ENCODE assay signal across 22 cellular contexts in the genomic region with DNA sequence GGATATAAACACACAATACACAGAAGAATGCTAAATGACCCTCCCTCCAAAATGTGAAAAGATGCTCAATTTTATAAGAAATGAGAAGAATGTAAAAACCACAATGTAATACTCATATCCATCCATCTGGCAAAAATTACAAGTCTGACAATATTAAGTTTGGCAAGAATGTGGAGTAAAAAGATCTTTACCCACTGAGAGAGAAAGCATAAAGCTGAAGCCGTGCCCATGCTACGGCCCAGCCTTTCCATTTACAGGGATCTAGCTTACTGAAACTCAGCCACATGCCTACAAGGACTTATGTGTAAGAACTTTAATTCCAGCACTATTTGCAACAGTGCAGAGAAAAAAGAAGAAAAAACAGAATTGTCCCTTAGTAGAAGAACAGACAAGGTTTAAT. TPM values are rescaled to one million over a fixed set of nuclear protein-coding genes. Genes with fewer than 3 reads are reported as not detected.
"Had no signal": no experiment of that assay in that cellular context is flagged by ENCODE, and none has a peak within 500 bp of the region (broad histone marks: within the 10 kb centered on the region; RNA-seq: fewer than 3 reads in every experiment).

No MANE protein-coding gene starts in this region.

- H3K4me3 Mint-ChIP-seq: activated B cell treated with CpG ODN at 0.5 μM for 24 hours; activated CD8-positive, alpha-beta T cell treated with anti-CD3 and anti-CD28 coated beads, Interleukin-2, amount 10 ng/mL, durations not matched to agents 7 days and 5 days; activated T-helper 1 cell treated with anti-CD3 and anti-CD28 coated beads, Interleukin-12 subunit alpha, Interleukin-12 subunit beta, Interleukin-2, Interleukin-4 antibody, amounts not matched to agents 30 ng/mL and 10 ng/mL and 1 ng/mL, durations not matched to agents 14 hours and 24 hours and 36 hours; dendritic cell treated with granulocyte-macrophage colony-stimulating factor and Interleukin-4, amounts not matched to agents 40 ng/mL and 50 ng/mL, for 4 days; naive thymus-derived CD4-positive, alpha-beta T cell; neural progenitor cell; stimulated activated naive B cell treated with anti-CD40 and anti-IgM and Interleukin-4, amounts not matched to agents 10 μg/mL and 1 μg/mL and 100 μg/mL, for 72 hours; T-helper 1 cell treated with Interleukin-12 subunit alpha and Interleukin-12 subunit beta and Interleukin-4 antibody, amounts not matched to agents 30 μg/mL and 1 μg/mL, for 36 hours had no signal

- H3K9me3 Mint-ChIP-seq: activated B cell treated with CpG ODN at 0.5 μM for 24 hours; activated naive CD4-positive, alpha-beta T cell treated with anti-CD3 and anti-CD28 coated beads, Interleukin-2, amount 50 U/mL, for 72 hours; activated T-helper 1 cell treated with anti-CD3 and anti-CD28 coated beads, Interleukin-12 subunit alpha, Interleukin-12 subunit beta, Interleukin-2, Interleukin-4 antibody, amounts not matched to agents 30 ng/mL and 10 ng/mL and 1 ng/mL, durations not matched to agents 14 hours and 24 hours and 36 hours; dendritic cell treated with granulocyte-macrophage colony-stimulating factor and Interleukin-4, amounts not matched to agents 40 ng/mL and 50 ng/mL, for 4 days; naive thymus-derived CD4-positive, alpha-beta T cell; neural progenitor cell; stimulated activated naive B cell treated with anti-CD40 and anti-IgM and Interleukin-4, amounts not matched to agents 10 μg/mL and 1 μg/mL and 100 μg/mL, for 72 hours; T-helper 1 cell treated with Interleukin-12 subunit alpha and Interleukin-12 subunit beta and Interleukin-4 antibody, amounts not matched to agents 30 μg/mL and 1 μg/mL, for 36 hours had no signal

- H3K4me1 ChIP-seq: adrenal gland, lower lobe of right lung, neural progenitor cell, testis, uterus had no signal

- H3K4me2 ChIP-seq: neural progenitor cell had no signal

- H3K4me3 ChIP-seq: adrenal gland, heart left ventricle, lower lobe of right lung, neural progenitor cell, testis, uterus had no signal

- H3K27ac ChIP-seq: adrenal gland, heart left ventricle, lower lobe of right lung, neural progenitor cell, testis, uterus had no signal

- H3K27ac Mint-ChIP-seq: activated B cell treated with CpG ODN at 0.5 μM for 24 hours; activated CD8-positive, alpha-beta T cell treated with anti-CD3 and anti-CD28 coated beads, Interleukin-2, amount 10 ng/mL, durations not matched to agents 7 days and 5 days; activated T-helper 1 cell treated with anti-CD3 and anti-CD28 coated beads, Interleukin-12 subunit alpha, Interleukin-12 subunit beta, Interleukin-2, Interleukin-4 antibody, amounts not matched to agents 30 ng/mL and 10 ng/mL and 1 ng/mL, durations not matched to agents 14 hours and 24 hours and 36 hours; dendritic cell treated with granulocyte-macrophage colony-stimulating factor and Interleukin-4, amounts not matched to agents 40 ng/mL and 50 ng/mL, for 4 days; neural progenitor cell; stimulated activated naive B cell treated with anti-CD40 and anti-IgM and Interleukin-4, amounts not matched to agents 10 μg/mL and 1 μg/mL and 100 μg/mL, for 72 hours; T-helper 1 cell treated with Interleukin-12 subunit alpha and Interleukin-12 subunit beta and Interleukin-4 antibody, amounts not matched to agents 30 μg/mL and 1 μg/mL, for 36 hours had no signal

- H3K27me3 Mint-ChIP-seq: activated B cell treated with CpG ODN at 0.5 μM for 24 hours; dendritic cell treated with granulocyte-macrophage colony-stimulating factor and Interleukin-4, amounts not matched to agents 40 ng/mL and 50 ng/mL, for 4 days; naive thymus-derived CD4-positive, alpha-beta T cell; stimulated activated naive B cell treated with anti-CD40 and anti-IgM and Interleukin-4, amounts not matched to agents 10 μg/mL and 1 μg/mL and 100 μg/mL, for 72 hours had no signal

- H3K9me3 ChIP-seq: adrenal gland, heart left ventricle, lower lobe of right lung, testis, uterus had no signal

- H3K4me1 Mint-ChIP-seq: activated B cell treated with CpG ODN at 0.5 μM for 24 hours; neural progenitor cell; stimulated activated naive B cell treated with anti-CD40 and anti-IgM and Interleukin-4, amounts not matched to agents 10 μg/mL and 1 μg/mL and 100 μg/mL, for 72 hours had no signal

- ATAC-seq: activated CD8-positive, alpha-beta T cell treated with anti-CD3 and anti-CD28 coated beads, Interleukin-2, amount 10 ng/mL, durations not matched to agents 7 days and 5 days; activated naive CD4-positive, alpha-beta T cell treated with anti-CD3 and anti-CD28 coated beads, Interleukin-2, amount 50 U/mL, for 72 hours; heart left ventricle; lower lobe of right lung; naive thymus-derived CD4-positive, alpha-beta T cell; sciatic nerve; stimulated activated naive B cell treated with anti-CD40 and anti-IgM and Interleukin-4, amounts not matched to agents 10 μg/mL and 1 μg/mL and 100 μg/mL, for 72 hours had no signal

- H3K36me3 ChIP-seq: uterus had no signal

- H2AFZ ChIP-seq: neural progenitor cell had no signal

- H3K27me3 ChIP-seq: adrenal gland, heart left ventricle, neural progenitor cell, testis, uterus had no signal

- H3K9ac ChIP-seq: neural progenitor cell had no signal

- DNase-seq: activated B cell treated with CpG ODN at 0.5 μM for 24 hours; activated CD4-positive, alpha-beta T cell treated with anti-CD3 and anti-CD28 coated beads for 48 hours; activated CD8-positive, alpha-beta T cell treated with anti-CD3 and anti-CD28 coated beads, Interleukin-2, amount 10 ng/mL, durations not matched to agents 7 days and 5 days; adrenal gland; effector CD4-positive, alpha-beta T cell; erythroblast; heart left ventricle; lower lobe of right lung; naive thymus-derived CD4-positive, alpha-beta T cell; stimulated activated CD4-positive, alpha-beta T cell treated with anti-CD3 and anti-CD28 coated beads, Interleukin-2, amount 100 ng/mL, for 48 hours; stimulated activated CD8-positive, alpha-beta memory T cell treated with anti-CD3 and anti-CD28 coated beads, Interleukin-4, amount 100 ng/mL, for 48 hours; stimulated activated naive B cell treated with anti-CD40 and anti-IgM and Interleukin-4, amounts not matched to agents 10 μg/mL and 1 μg/mL and 100 μg/mL, for 72 hours; testis; trophoblast cell; uterus had no signal

RNA-seq across cellular contexts. Expression of a gene that starts 44.8 kb away (rescaled TPM):
- total RNA-seq: fibroblast of villous mesenchyme had no signal
- polyA plus RNA-seq: adrenal gland had no signal
